Comparison of ENCODE assay signal across 12 cellular contexts in the genomic region with DNA sequence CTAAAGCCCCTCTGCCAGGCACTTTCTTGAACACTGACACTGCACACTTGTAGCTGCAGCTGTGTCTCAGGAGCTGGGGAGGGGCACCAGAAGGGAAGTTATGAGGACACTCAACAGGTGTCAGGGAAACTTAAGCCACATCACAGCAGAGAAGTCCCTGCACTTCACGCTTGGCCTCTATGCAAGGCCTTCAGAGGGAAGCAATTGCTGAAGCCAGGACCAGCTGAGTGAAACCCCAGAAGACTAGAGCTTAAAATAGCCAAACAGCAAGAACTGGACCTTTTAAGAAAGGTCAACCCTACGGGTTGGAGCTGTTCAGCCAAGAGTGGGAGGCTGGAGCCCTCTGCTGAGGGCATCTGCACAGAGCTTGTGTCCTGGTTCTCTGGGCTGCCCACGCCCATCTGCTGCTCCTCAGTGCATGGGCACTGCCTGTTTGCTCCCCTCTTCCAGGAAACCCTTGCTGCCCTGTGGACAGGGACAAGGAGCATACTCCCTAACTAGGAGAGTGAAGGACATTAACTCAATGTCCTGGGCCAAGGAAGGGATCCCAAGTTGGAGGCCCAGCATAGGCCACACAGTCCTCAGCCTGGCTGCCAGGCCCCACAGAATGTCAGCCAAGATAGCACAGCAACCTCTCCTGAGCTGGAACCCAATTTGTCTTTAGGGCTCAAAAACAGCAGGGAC. TPM values are rescaled to one million over a fixed set of nuclear protein-coding genes. Genes with fewer than 3 reads are reported as not detected.
DNase-seq lines count a peak whose midpoint lies in the region; ATAC-seq and TF ChIP-seq lines count a peak whose summit lies in the region.
"Had no signal": no experiment of that assay in that cellular context is flagged by ENCODE, and none has a peak within 500 bp of the region (broad histone marks: within the 10 kb centered on the region; RNA-seq: fewer than 3 reads in every experiment).

No MANE protein-coding gene starts in this region.

- H3K36me3 ChIP-seq in cardiac muscle cell = peaks cover 67% of the 10 kb centered on the region
- no peaks in the 10 kb centered on the region for H3K36me3 ChIP-seq in testis (ENCODE audit: low read depth, missing control alignments)
- H3K36me3 ChIP-seq in stomach = peaks cover 65 to 82% (median 81%) of the 10 kb centered on the region in 4 donors

- no peak for TF ChIP-seq EP300 in stomach (IDR thresholded peaks at IDR 0.05)

- no peak overlapping the region for H3K4me3 ChIP-seq in cardiac muscle cell
- H3K4me3 ChIP-seq in testis = no peak overlapping the region
- no peak overlapping the region for H3K4me3 ChIP-seq in stomach

- ATAC-seq in Right ventricle myocardium superior (ENCODE audit: poor library complexity) (no peak), T-cell (replicated peaks in 1 of 4) (no peak)

- DNase-seq in cardiac muscle cell (ENCODE audit: low read depth in 1 of 2, low spot score in 1 of 2) (no peak), Right ventricle myocardium superior (no peak), T-cell (no peak), islet precursor cell (peak; percentile 38), testis (peak; percentile 37), NCI-H524 treated with DMSO at 0.1 percent for 48 hours (lab: John Stamatoyannopoulos, UW) (no peak), stomach (no peak), NCI-H1436 treated with DMSO at 0.1 percent for 48 hours (lab: John Stamatoyannopoulos, UW) (no peak)
- DNase-seq: glutamatergic neuron, NCI-H510A, SHP77 had no signal

- no peaks in the 10 kb centered on the region for H3K9me3 ChIP-seq in cardiac muscle cell (ENCODE audit: low read depth)
- no peaks in the 10 kb centered on the region for H3K9me3 ChIP-seq in testis
- no peaks in the 10 kb centered on the region for H3K9me3 ChIP-seq in stomach

- POLR2A ChIA-PET in T-cell (lab: Charles Lee) = no interaction called here

- peaks cover 9% of the 10 kb centered on the region for H3K4me1 ChIP-seq in cardiac muscle cell (ENCODE audit: low read depth)
- peaks cover 37% of the 10 kb centered on the region for H3K4me1 ChIP-seq in testis
- peaks cover 14 to 52% (median 26%) of the 10 kb centered on the region in 4 donors for H3K4me1 ChIP-seq in stomach

- TF ChIP-seq POLR2A in testis (IDR thresholded peaks at IDR 0.05) = no peak
- no peak for TF ChIP-seq POLR2A in stomach (IDR thresholded peaks at IDR 0.05)

- H3K27me3 ChIP-seq in cardiac muscle cell (peaks cover 16% of the 10 kb centered on the region), testis (no peaks in the 10 kb centered on the region), stomach (peaks cover 0 to 11% (median 10%) of the 10 kb centered on the region in 3 donors)

- 47 to 55% methylated on average over 3 of the region's 3 CpGs for WGBS in testis, 2 donors
- 71 to 81% (median 73%) methylated on average over 3 of the region's 3 CpGs for WGBS in stomach, 5 donors

- H3K27ac ChIP-seq in cardiac muscle cell = peak overlapping the region; percentile 80
- peak overlapping the region; percentile 33 to 71 for H3K27ac ChIP-seq in testis
- peak overlapping the region in 2 of 5 donors; percentile 46 to 52 for H3K27ac ChIP-seq in stomach

- peak overlapping the region; percentile 19 to 69 for H3K27ac Mint-ChIP-seq in T-cell

- H3K9me3 Mint-ChIP-seq in T-cell = no peaks in the 10 kb centered on the region

- TF ChIP-seq CTCF in cardiac muscle cell (IDR thresholded peaks at IDR 0.05; ENCODE audit: low read depth, low read length) (no peak), testis (IDR thresholded peaks at IDR 0.05) (no peak), stomach (IDR thresholded peaks at IDR 0.05) (no peak)

- H3K4me3 Mint-ChIP-seq in T-cell = no peak overlapping the region

- CTCF ChIA-PET in T-cell (lab: Charles Lee) = interaction anchor here in 1 of 2 donors (0.8 to 1.6 kb wide), 3 partner anchors 10 to 72 kb away, joined by 3 to 5 read pairs (median 4); no protein-coding TSS in a partner anchor

- H3K36me3 Mint-ChIP-seq in T-cell = peaks cover 51% of the 10 kb centered on the region

- peaks cover 1 to 11% of the 10 kb centered on the region in 2 donors for H3K27me3 Mint-ChIP-seq in T-cell

- H3K4me1 Mint-ChIP-seq in T-cell = peaks cover 6 to 10% (median 9%) of the 10 kb centered on the region in 3 donors

- intact Hi-C loops in Right ventricle myocardium superior (cut with DNase I) (loop anchor here (2.0 kb wide), 1 partner anchor 29 kb away; a partner anchor contains a TSS), testis (cut with DNase I; ENCODE audit: low total_unique reads) (loop anchor here (10.0 kb wide), 1 partner anchor 73 kb away; a partner anchor contains a TSS), stomach (cut with DNase I; ENCODE audit: low total_unique reads) (loop anchor here (5.0 kb wide), 1 partner anchor 81 kb away; no protein-coding TSS in a partner anchor)

RNA-seq across cellular contexts. Expression of a gene that starts 3.9 kb away (rescaled TPM):
- total RNA-seq in cardiac muscle cell (0.24 and 0.67 TPM in 2 replicates), Right ventricle myocardium superior (not detected), T-cell (not detected), testis (1 to 10 TPM in 1 of 2 donors, under 1 TPM in 1; 0.31 to 1.4 TPM), stomach (under 1 TPM in 2 of 5 donors, not detected in 3; 0.29 to 0.92 TPM)
- polyA plus RNA-seq in cardiac muscle cell (not detected in 2 replicates), testis (ENCODE audit: insufficient read depth, low read depth, low replicate concordance) (3.1 TPM), stomach (under 1 TPM in 2 of 3 donors, not detected in 1; 0.37 to 0.80 TPM)
- total RNA-seq: Daoy had no signal

RNA-seq across cellular contexts. Expression of a gene that starts 29.5 kb away (rescaled TPM):
- total RNA-seq in cardiac muscle cell (1,894 and 2,333 TPM in 2 replicates), Right ventricle myocardium superior (1,065 TPM), T-cell (100 to 1,000 TPM; 293 to 412 (median 370) TPM), testis (100 to 1,000 TPM; 521 to 530 TPM), stomach (100 to 1,000 TPM in 4 of 5 donors, 10 to 100 TPM in 1; 79.9 to 452 (median 274) TPM)
- polyA plus RNA-seq in cardiac muscle cell (2,112 and 2,578 TPM in 2 replicates), testis (ENCODE audit: insufficient read depth, low read depth, low replicate concordance) (602 TPM), stomach (100 to 1,000 TPM; 150 to 332 (median 271) TPM)

Comparison
In these comparisons a context has a peak if more than half of its experiments do, and no peak if none do; other contexts are left out.
1. DNase-seq: peak in islet precursor cell (single experiment) and testis (single experiment); none in cardiac muscle cell (0 of 2), Right ventricle myocardium superior (single experiment), T-cell (0 of 34), NCI-H524 treated with DMSO at 0.1 percent for 48 hours (single experiment), stomach (single experiment) and NCI-H1436 treated with DMSO at 0.1 percent for 48 hours (single experiment).